Comparison of ENCODE assay signal across 22 cellular contexts in genomic region chr2:121567452-121567851, GRCh38. TPM values are rescaled to one million over a fixed set of nuclear protein-coding genes. Genes with fewer than 3 reads are reported as not detected.
DNase-seq lines count a peak whose midpoint lies in the region; ATAC-seq and TF ChIP-seq lines count a peak whose summit lies in the region.
"Had no signal": no experiment of that assay in that cellular context is flagged by ENCODE, and none has a peak within 500 bp of the region (broad histone marks: within the 10 kb centered on the region; RNA-seq: fewer than 3 reads in every experiment).

No MANE protein-coding gene starts in this region.

- no peaks in the 10 kb centered on the region for H3K9me3 ChIP-seq in GM23248 (ENCODE audit: low read depth)
- H3K9me3 ChIP-seq in endodermal cell (ENCODE audit: control insufficient read depth, low read length): peaks cover 15% of the 10 kb centered on the region
- H3K9me3 ChIP-seq in gastroesophageal sphincter: no peaks in the 10 kb centered on the region

- DNase-seq in GM23248 (peak; percentile 4), SK-MEL-5 (ENCODE audit: low read depth, low spot score) (peak; percentile 27), endodermal cell (no peak), progenitor cell of endocrine pancreas (ENCODE audit: low spot score, unreplicated experiment) (no peak), brain microvascular endothelial cell (no peak)
- DNase-seq: CD4-positive, alpha-beta memory T cell; DMS153; GF-D8; HCEC 1CT; KBM-7; NCI-H1694 treated with DMSO at 0.1 percent for 48 hours; NCI-H2107; NCI-H226; PC-9; SIG-M5 had no signal

- H3K27ac ChIP-seq in GM23248 (no peak overlapping the region), endodermal cell (ENCODE audit: low read depth, low read length) (peak overlapping the region; percentile 22), brain microvascular endothelial cell (no peak overlapping the region), gastroesophageal sphincter (no peak overlapping the region)
- H3K27ac ChIP-seq: BLaER1, PC-9, RWPE1 had no signal

- peaks cover 9% of the 10 kb centered on the region for H4K20me1 ChIP-seq in GM23248 (ENCODE audit: insufficient read depth)

- H3K27me3 Mint-ChIP-seq in endodermal cell (ENCODE audit: insufficient read depth) (no peaks in the 10 kb centered on the region), progenitor cell of endocrine pancreas (no peaks in the 10 kb centered on the region)
- H3K27me3 Mint-ChIP-seq: CD4-positive, alpha-beta memory T cell had no signal

- H3K4me1 ChIP-seq in GM23248 (ENCODE audit: insufficient read depth): peaks cover 10% of the 10 kb centered on the region
- peaks cover 14% of the 10 kb centered on the region for H3K4me1 ChIP-seq in endodermal cell (ENCODE audit: control insufficient read depth, insufficient read depth, low read length)
- H3K4me1 ChIP-seq in gastroesophageal sphincter: peaks cover 9 to 59% (median 13%) of the 10 kb centered on the region in 3 donors
- H3K4me1 ChIP-seq: BLaER1 had no signal

- TF ChIP-seq CTCF in endodermal cell (conservative IDR thresholded peaks at IDR 0.05) (no peak), progenitor cell of endocrine pancreas (IDR thresholded peaks at IDR 0.05; ENCODE audit: unreplicated experiment) (no peak), brain microvascular endothelial cell (IDR thresholded peaks at IDR 0.05; ENCODE audit: low read depth, low read length, missing control alignments) (no peak), gastroesophageal sphincter (IDR thresholded peaks at IDR 0.05) (no peak)

- peaks cover 83% of the 10 kb centered on the region for H3K79me2 ChIP-seq in GM23248 (ENCODE audit: insufficient read depth)

- H3K36me3 ChIP-seq in GM23248 (ENCODE audit: low read depth) (no peaks in the 10 kb centered on the region), endodermal cell (ENCODE audit: control insufficient read depth, insufficient read depth, low read length) (peaks cover 6% of the 10 kb centered on the region), brain microvascular endothelial cell (replicated peaks) (no peaks in the 10 kb centered on the region), gastroesophageal sphincter (peaks cover 0 to 6% of the 10 kb centered on the region in 2 donors)

- ATAC-seq in GM21360 (IDR thresholded peaks at IDR 0.05; ENCODE audit: unreplicated experiment) (no peak), gastroesophageal sphincter (no peak), HG03378 (IDR thresholded peaks at IDR 0.05; ENCODE audit: unreplicated experiment) (no peak)
- ATAC-seq: GM23338 had no signal

- in situ Hi-C loops in GM23248 (cut with MboI) (no loop called here), SK-MEL-5 (cut with HindIII; ENCODE audit: low pct_unique_long_range_greater_than_20kb, low sequenced_read_pairs) (no loop called here), brain microvascular endothelial cell (cut with HindIII; ENCODE audit: low pct_ligation_motif_present, low sequenced_read_pairs) (no loop called here)

- H3K4me3 ChIP-seq in GM23248 (no peak overlapping the region), endodermal cell (ENCODE audit: low read length) (peak overlapping the region; percentile 34), brain microvascular endothelial cell (ENCODE audit: low read depth, low read length) (no peak overlapping the region), gastroesophageal sphincter (no peak overlapping the region)
- H3K4me3 ChIP-seq: BLaER1, GM23338, PC-9 had no signal

- no peak for TF ChIP-seq EP300 in gastroesophageal sphincter (IDR thresholded peaks at IDR 0.05)

- peaks cover 15% of the 10 kb centered on the region for H3K9me3 Mint-ChIP-seq in endodermal cell
- H3K9me3 Mint-ChIP-seq in progenitor cell of endocrine pancreas (ENCODE audit: low read depth): peaks cover 7% of the 10 kb centered on the region
- H3K9me3 Mint-ChIP-seq: CD4-positive, alpha-beta memory T cell had no signal

- H3K4me3 Mint-ChIP-seq in endodermal cell (no peak overlapping the region), progenitor cell of endocrine pancreas (ENCODE audit: low read depth) (no peak overlapping the region)
- H3K4me3 Mint-ChIP-seq: CD4-positive, alpha-beta memory T cell; GM23338 had no signal

- H3K27ac Mint-ChIP-seq in endodermal cell: no peak overlapping the region
- peak overlapping the region; percentile 19 for H3K27ac Mint-ChIP-seq in progenitor cell of endocrine pancreas
- H3K27ac Mint-ChIP-seq: GM23338 had no signal

- H3F3A ChIP-seq in GM23248 (ENCODE audit: insufficient read depth): peaks cover 9% of the 10 kb centered on the region

- H2AFZ ChIP-seq in GM23248: no peak overlapping the region
- H2AFZ ChIP-seq: GM23338, PC-9 had no signal

- peaks cover 28% of the 10 kb centered on the region for H3K36me3 Mint-ChIP-seq in endodermal cell (ENCODE audit: low read depth)
- H3K36me3 Mint-ChIP-seq in progenitor cell of endocrine pancreas (ENCODE audit: insufficient read depth): peaks cover 7% of the 10 kb centered on the region

- H3K27me3 ChIP-seq in GM23248 (replicated peaks; ENCODE audit: insufficient read depth) (no peaks in the 10 kb centered on the region), endodermal cell (ENCODE audit: control insufficient read depth, insufficient read depth, low read length, poor library complexity, severe bottlenecking) (no peaks in the 10 kb centered on the region), brain microvascular endothelial cell (replicated peaks) (no peaks in the 10 kb centered on the region), gastroesophageal sphincter (no peaks in the 10 kb centered on the region)
- H3K27me3 ChIP-seq: BLaER1 had no signal

- no peaks in the 10 kb centered on the region for H3K9me2 ChIP-seq in GM23248 (ENCODE audit: insufficient read depth)

- 82 to 87% methylated on average over 7 of the region's 7 CpGs for WGBS in GM23248 (ENCODE audit: low coverage in 1 of 2, low lambda C conversion rate in 2 of 2, missing lambda C conversion rate in 2 of 2), 2 experiments
- WGBS in endodermal cell (ENCODE audit: insufficient coverage in 1 of 2, insufficient read length in 1 of 2), 2 experiments: 63 to 79% methylated on average over 1 to 7 of the region's 7 CpGs
- WGBS in gastroesophageal sphincter (ENCODE audit: low coverage in 1 of 2), 2 donors: 70 to 79% methylated on average over 6 to 7 of the region's 7 CpGs

- H3K4me2 ChIP-seq in GM23248 (ENCODE audit: unreplicated experiment): no peak overlapping the region
- H3K4me2 ChIP-seq: BLaER1, GM23338, PC-9 had no signal

- H3K9ac ChIP-seq in GM23248 (no peak overlapping the region), endodermal cell (ENCODE audit: extremely low read depth, low read length, poor library complexity, severe bottlenecking) (no peak overlapping the region)
- H3K9ac ChIP-seq: BLaER1 had no signal

- no peak for TF ChIP-seq POLR2A in gastroesophageal sphincter (IDR thresholded peaks at IDR 0.05)

- peaks cover 40% of the 10 kb centered on the region for H3K4me1 Mint-ChIP-seq in endodermal cell
- H3K4me1 Mint-ChIP-seq in progenitor cell of endocrine pancreas (ENCODE audit: low read depth): peaks cover 34% of the 10 kb centered on the region

RNA-seq across cellular contexts. Expression of gene RNU4ATAC, which starts 36.8 kb away (rescaled TPM):
- not detected in 2 replicates for total RNA-seq in GM23248 (2014; rRNA removed; shearing (Covaris generic))
- 6.2 TPM in 1 of 2 replicates, not detected in the other for polyA plus RNA-seq in GM23248 (2016; fragmentation: Nextera tagmentation; extraction: Ambion mirVana)
- not detected in 2 replicates for total RNA-seq in SK-MEL-5 (2014; rRNA removed; shearing (Covaris generic))
- not detected in 2 replicates for polyA plus RNA-seq in SK-MEL-5 (2015; cell fraction: cytosol; rRNA removed)
- not detected in 2 replicates for polyA plus RNA-seq in SK-MEL-5 (2015; cell fraction: nucleus; rRNA removed)
- total RNA-seq in endodermal cell (not detected), progenitor cell of endocrine pancreas (not detected in 2 replicates), gastroesophageal sphincter (not detected)
- polyA plus RNA-seq in endodermal cell (2013, experiment 1 of 2): 2,034 TPM
- 2,520 TPM for polyA plus RNA-seq in endodermal cell (2013, experiment 2 of 2)
- total RNA-seq: A673; CD4-positive, alpha-beta memory T cell; GM23338; PC-9 had no signal
- polyA plus RNA-seq: CD4-positive, alpha-beta memory T cell; GM23338 had no signal

Comparison
In these comparisons a context has a peak if more than half of its experiments do, and no peak if none do; other contexts are left out.
1. DNase-seq: peak in GM23248 (single experiment) and SK-MEL-5 (single experiment); none in endodermal cell (single experiment), progenitor cell of endocrine pancreas (single experiment) and brain microvascular endothelial cell (single experiment).